ENCODE assay signal across 8 cellular contexts in the genomic region with DNA sequence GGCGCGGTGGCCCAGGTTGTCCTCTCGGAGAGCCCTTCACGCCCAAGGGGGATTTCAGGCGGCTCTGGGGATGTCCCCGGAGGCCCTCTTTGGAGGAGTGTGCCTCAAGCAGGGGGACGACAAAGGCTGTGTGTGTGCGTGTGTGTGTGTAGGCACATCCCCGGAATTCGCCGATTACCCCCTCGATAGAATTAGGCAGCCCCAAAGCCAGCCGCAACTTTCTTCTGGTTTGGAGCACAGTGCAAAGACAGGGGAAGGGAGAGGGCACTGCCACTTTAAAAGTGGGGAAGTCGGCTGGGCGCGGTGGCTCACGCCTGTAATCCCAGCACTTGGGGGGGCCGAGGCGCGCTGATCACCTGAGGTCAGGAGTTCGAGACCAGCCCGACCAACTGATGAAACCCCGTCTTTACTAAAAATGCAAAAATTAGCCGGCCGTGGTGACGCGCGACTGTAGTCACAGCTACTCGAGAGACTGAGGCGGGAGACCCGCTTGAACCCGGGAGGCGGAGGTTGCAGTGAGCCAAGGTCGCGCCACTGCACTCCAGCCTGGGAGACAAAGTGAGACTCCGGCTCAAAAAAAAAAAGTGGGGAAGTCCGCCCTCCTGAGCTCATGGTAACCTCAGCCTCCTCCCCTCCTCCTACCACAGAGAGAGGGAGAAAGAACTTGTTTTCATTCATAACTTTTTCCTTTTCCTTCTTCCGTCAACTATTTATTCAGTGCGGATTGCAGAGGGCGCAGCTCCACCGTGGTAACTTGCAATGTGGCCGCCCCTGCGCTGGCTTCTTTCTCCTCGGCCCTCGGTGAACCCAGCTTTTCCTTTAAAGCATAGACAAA. TPM values are rescaled to one million over a fixed set of nuclear protein-coding genes. Genes with fewer than 3 reads are reported as not detected.
DNase-seq lines count a peak whose midpoint lies in the region; ATAC-seq and TF ChIP-seq lines count a peak whose summit lies in the region.

No MANE protein-coding gene starts in this region.

- H2AFZ ChIP-seq in Loucy (ENCODE audit: low read length): peak overlapping the region; percentile 13; the same call in 1 of the 2 replicates

- H3K36me3 Mint-ChIP-seq in chondrocyte (ENCODE audit: low read depth): peaks cover 16% of the 10 kb centered on the region

- no peaks in the 10 kb centered on the region for H3K27me3 Mint-ChIP-seq in chondrocyte (ENCODE audit: low read depth)

- H3K79me2 ChIP-seq in Loucy (ENCODE audit: insufficient read depth, low read length): peaks cover 78% of the 10 kb centered on the region

- H4K20me1 ChIP-seq in Loucy (ENCODE audit: insufficient read depth, low read length, poor library complexity, severe bottlenecking): peaks cover 52% of the 10 kb centered on the region

- H3K4me3 Mint-ChIP-seq in chondrocyte (ENCODE audit: unreplicated experiment): peak overlapping the region; percentile 89

- ATAC-seq in GM21786 (IDR thresholded peaks at IDR 0.05; ENCODE audit: unreplicated experiment) (peak; percentile 36), left lobe of liver (peak; percentile 27)

- peaks cover 40% of the 10 kb centered on the region for H3K4me1 ChIP-seq in Loucy (ENCODE audit: insufficient read depth, low read length, poor library complexity, severe bottlenecking)

- peaks cover 42% of the 10 kb centered on the region for H3K4me1 Mint-ChIP-seq in chondrocyte (ENCODE audit: low read depth)

- H3K9ac ChIP-seq in Loucy (ENCODE audit: low read depth, low read length, poor library complexity, severe bottlenecking): peak overlapping the region; percentile 89

- no peaks in the 10 kb centered on the region for H3K9me3 Mint-ChIP-seq in chondrocyte (ENCODE audit: low read depth)

- no peaks in the 10 kb centered on the region for H3K9me2 ChIP-seq in Loucy (replicated peaks; ENCODE audit: low read depth, low read length)

- H3K9me3 ChIP-seq in Loucy (ENCODE audit: insufficient read depth, low read depth, low read length): no peaks in the 10 kb centered on the region

- peak overlapping the region; percentile 89 for H3K4me2 ChIP-seq in Loucy (ENCODE audit: low read depth, low read length, poor library complexity, severe bottlenecking)

- no peaks in the 10 kb centered on the region for H3F3A ChIP-seq in Loucy (ENCODE audit: low read depth)

- DNase-seq in ELF-1 (ENCODE audit: low read depth, low spot score) (peak; percentile 77), chondrocyte (ENCODE audit: low spot score) (no peak), left lobe of liver (ENCODE audit: low spot score) (peak; percentile 53), NCI-H446 treated with DMSO at 0.1 percent for 48 hours (lab: John Stamatoyannopoulos, UW) (no peak)
- peak; percentile 11 for DNase-seq in activated CD4-positive, alpha-beta T cell treated with anti-CD3 and anti-CD28 coated beads for 1 hour
- DNase-seq in stimulated activated CD4-positive, alpha-beta T cell treated with anti-CD3 and anti-CD28 coated beads, Interleukin-2, amount 100 ng/mL, for 4 hours (ENCODE audit: low read depth): peak; percentile 18

- peaks cover 31% of the 10 kb centered on the region for H3K36me3 ChIP-seq in Loucy (ENCODE audit: insufficient read depth, low read length)

- TF ChIP-seq CTCF in Loucy (conservative IDR thresholded peaks at IDR 0.05; ENCODE audit: low read length) (peak; percentile 61), chondrocyte (IDR thresholded peaks at IDR 0.05) (peak; percentile 74)

- H3K27ac Mint-ChIP-seq in chondrocyte (ENCODE audit: unreplicated experiment): peak overlapping the region; percentile 82

- peak overlapping the region; percentile 78 for H3K4me3 ChIP-seq in Loucy (ENCODE audit: low read length, poor library complexity, severe bottlenecking)

- H3K27me3 ChIP-seq in Loucy (ENCODE audit: insufficient read depth, low read length, poor library complexity, severe bottlenecking): peaks cover 11% of the 10 kb centered on the region

RNA-seq across cellular contexts. Expression of a gene that starts 2.4 kb away (rescaled TPM):
- total RNA-seq in chondrocyte (28.4 to 61.4 TPM (median 54.2 TPM) in 3 replicates), left lobe of liver (15.0 TPM)

Comparison
In these comparisons a context has a peak if more than half of its experiments do, and no peak if none do; other contexts are left out.
1. DNase-seq: peak in ELF-1 (single experiment), activated CD4-positive, alpha-beta T cell treated with anti-CD3 and anti-CD28 coated beads for 1 hour (single experiment), left lobe of liver (single experiment) and stimulated activated CD4-positive, alpha-beta T cell treated with anti-CD3 and anti-CD28 coated beads, Interleukin-2, amount 100 ng/mL, for 4 hours (single experiment); none in chondrocyte (single experiment) and NCI-H446 treated with DMSO at 0.1 percent for 48 hours (single experiment).